ENCODE assay signal across 8 cellular contexts in genomic region chr15:90716317-90716975, GRCh38. TPM values are rescaled to one million over a fixed set of nuclear protein-coding genes. Genes with fewer than 3 reads are reported as not detected.
DNase-seq lines count a peak whose midpoint lies in the region; ATAC-seq and TF ChIP-seq lines count a peak whose summit lies in the region.

No MANE protein-coding gene starts in this region.

- TF ChIP-seq CTCF in AG04449 (IDR thresholded peaks at IDR 0.05; ENCODE audit: insufficient read depth, low read length, missing control alignments) (no peak), HEK293 (tag by site-specific recombination; IDR thresholded peaks at IDR 0.05) (no peak), GM20000 (IDR thresholded peaks at IDR 0.05; ENCODE audit: extremely low read depth, missing control alignments) (no peak)

- H3K9me3 ChIP-seq in HEK293 (ENCODE audit: control insufficient read depth, insufficient read depth, low read depth, low read length) (no peaks in the 10 kb centered on the region), iPS-15b (ENCODE audit: control insufficient read depth, insufficient read depth, low read length) (no peaks in the 10 kb centered on the region)

- H3K36me3 ChIP-seq in HEK293 (ENCODE audit: control insufficient read depth in 2 of 2, insufficient read depth in 1 of 2, low read length in 2 of 2) (peaks cover 5 to 14% of the 10 kb centered on the region in 2 experiments), iPS-15b (ENCODE audit: control insufficient read depth, insufficient read depth, low read length) (no peaks in the 10 kb centered on the region)

- no peaks in the 10 kb centered on the region; the same call in 1 of the 2 replicates for H3K4me1 ChIP-seq in HEK293 (ENCODE audit: control insufficient read depth, insufficient read depth, low read length)
- H3K4me1 ChIP-seq in iPS-15b (ENCODE audit: control insufficient read depth, insufficient read depth, low read length), result peaks cover 2% of the 10 kb centered on the region

- H3K27me3 ChIP-seq in iPS-15b (ENCODE audit: control insufficient read depth, insufficient read depth, low read length), result no peaks in the 10 kb centered on the region

- peaks cover 22% of the 10 kb centered on the region for H3K4me1 Mint-ChIP-seq in activated naive CD8-positive, alpha-beta T cell treated with anti-CD3 and anti-CD28 coated beads for 36 hours
- H3K4me1 Mint-ChIP-seq in stimulated activated memory B cell treated with anti-CD40 and anti-IgM and Interleukin-4, amounts not matched to agents 10 μg/mL and 1 μg/mL and 100 μg/mL, for 72 hours, result peaks cover 36% of the 10 kb centered on the region

- DNase-seq in AG04449 (ENCODE audit: low read depth, low spot score), result no peak
- no peak for DNase-seq in activated naive CD8-positive, alpha-beta T cell treated with anti-CD3 and anti-CD28 coated beads for 36 hours
- DNase-seq in HT-29 (ENCODE audit: low spot score), result no peak
- no peak for DNase-seq in NCI-H2029 (lab: John Stamatoyannopoulos, UW)
- no peak for DNase-seq in GM20000 (ENCODE audit: low spot score)

- no peaks in the 10 kb centered on the region for H3K27me3 Mint-ChIP-seq in activated naive CD8-positive, alpha-beta T cell treated with anti-CD3 and anti-CD28 coated beads for 36 hours
- H3K27me3 Mint-ChIP-seq in stimulated activated memory B cell treated with anti-CD40 and anti-IgM and Interleukin-4, amounts not matched to agents 10 μg/mL and 1 μg/mL and 100 μg/mL, for 72 hours, result no peaks in the 10 kb centered on the region

- H3K36me3 Mint-ChIP-seq in activated naive CD8-positive, alpha-beta T cell treated with anti-CD3 and anti-CD28 coated beads for 36 hours, result peaks cover 9% of the 10 kb centered on the region
- peaks cover 6% of the 10 kb centered on the region for H3K36me3 Mint-ChIP-seq in stimulated activated memory B cell treated with anti-CD40 and anti-IgM and Interleukin-4, amounts not matched to agents 10 μg/mL and 1 μg/mL and 100 μg/mL, for 72 hours

- H3K4me3 ChIP-seq in AG04449 (ENCODE audit: low read depth, low read length) (peak overlapping the region; percentile 89), HEK293 (ENCODE audit: low read depth, low read length) (peak overlapping the region; percentile 88), iPS-15b (ENCODE audit: low read depth, low read length) (peak overlapping the region; percentile 81)

- CTCF ChIA-PET in AG04449 (lab: Yijun Ruan, JAX), result interaction anchor here (1.7 to 1.8 kb wide), 2 partner anchors 68 to 169 kb away, joined by 5 to 10 read pairs; no protein-coding TSS in a partner anchor
- CTCF ChIA-PET in HEK293 (lab: Yijun Ruan, JAX), result interaction anchor here (0.6 to 1.7 kb wide), 6 partner anchors 11 to 234 kb away, joined by 3 to 7 read pairs (median 3); no protein-coding TSS in a partner anchor

- no peaks in the 10 kb centered on the region for H3K9me3 Mint-ChIP-seq in activated naive CD8-positive, alpha-beta T cell treated with anti-CD3 and anti-CD28 coated beads for 36 hours
- no peaks in the 10 kb centered on the region for H3K9me3 Mint-ChIP-seq in stimulated activated memory B cell treated with anti-CD40 and anti-IgM and Interleukin-4, amounts not matched to agents 10 μg/mL and 1 μg/mL and 100 μg/mL, for 72 hours

- H3K27ac Mint-ChIP-seq in activated naive CD8-positive, alpha-beta T cell treated with anti-CD3 and anti-CD28 coated beads for 36 hours, result peak overlapping the region; percentile 90
- peak overlapping the region; percentile 94 for H3K27ac Mint-ChIP-seq in stimulated activated memory B cell treated with anti-CD40 and anti-IgM and Interleukin-4, amounts not matched to agents 10 μg/mL and 1 μg/mL and 100 μg/mL, for 72 hours

- H3K4me3 Mint-ChIP-seq in activated naive CD8-positive, alpha-beta T cell treated with anti-CD3 and anti-CD28 coated beads for 36 hours, result peak overlapping the region; percentile 89
- peak overlapping the region; percentile 97 for H3K4me3 Mint-ChIP-seq in stimulated activated memory B cell treated with anti-CD40 and anti-IgM and Interleukin-4, amounts not matched to agents 10 μg/mL and 1 μg/mL and 100 μg/mL, for 72 hours

- POLR2A ChIA-PET in AG04449 (lab: Yijun Ruan, JAX) (no interaction called here), HEK293 (lab: Yijun Ruan, JAX) (interaction anchor here (0.5 to 2.4 kb wide), 29 partner anchors 8 to 480 kb away, joined by 3 to 16 read pairs (median 4); partner anchors contain the start of genes FURIN, HDDC3, MAN2A2 and UNC45A)

- H3K9ac ChIP-seq in iPS-15b (ENCODE audit: low read depth, low read length), result peak overlapping the region; percentile 55

- no peak for ATAC-seq in stimulated activated memory B cell treated with anti-CD40 and anti-IgM and Interleukin-4, amounts not matched to agents 10 μg/mL and 1 μg/mL and 100 μg/mL, for 72 hours

- H3K27ac ChIP-seq in HEK293 (ENCODE audit: extremely low read depth, low read depth, low read length), result peak overlapping the region; percentile 81

TF ChIP-seq in HEK293, 187 proteins besides CTCF, POLR2A, EP300 and RAD21 (continues in another document):
- TF ChIP-seq ZFP69B (tag by site-specific recombination; IDR thresholded peaks at IDR 0.05), result peak; percentile 38; the same call in 1 of the 2 replicates
- TF ChIP-seq ZSCAN16 (tag by site-specific recombination; IDR thresholded peaks at IDR 0.05), result no peak
- TF ChIP-seq ZNF354C (tag by site-specific recombination; IDR thresholded peaks at IDR 0.05; ENCODE audit: borderline replicate concordance, low read depth), result no peak
- 0 out of 2 replicates have a peak, but pooled peaks have one; percentile 41 for TF ChIP-seq ZBTB48 (tag by site-specific recombination; IDR thresholded peaks at IDR 0.05)
- no peak for TF ChIP-seq ZNF157 (tag by site-specific recombination; IDR thresholded peaks at IDR 0.05)
- no peak for TF ChIP-seq ZNF548 (tag by site-specific recombination; IDR thresholded peaks at IDR 0.05)
- TF ChIP-seq ZNF335 (tag by site-specific recombination; conservative IDR thresholded peaks at IDR 0.05), result peak; percentile 98
- peak; percentile 29; the same call in 1 of the 2 replicates for TF ChIP-seq ZNF501 (tag by site-specific recombination; IDR thresholded peaks at IDR 0.05)
- no peak for TF ChIP-seq ZNF585B (tag by site-specific recombination; IDR thresholded peaks at IDR 0.05)
- TF ChIP-seq ZNF639 (tag by site-specific recombination; IDR thresholded peaks at IDR 0.05), result no peak
- no peak for TF ChIP-seq REST (tag by site-specific recombination; IDR thresholded peaks at IDR 0.05)
- TF ChIP-seq ZNF404 (tag by site-specific recombination; IDR thresholded peaks at IDR 0.05), result no peak
- no peak for TF ChIP-seq ZSCAN5A (tag by site-specific recombination; IDR thresholded peaks at IDR 0.05)
- TF ChIP-seq ZNF677 (tag by site-specific recombination; IDR thresholded peaks at IDR 0.05), result no peak
- no peak for TF ChIP-seq ZNF623 (tag by site-specific recombination; IDR thresholded peaks at IDR 0.05)
- no peak for TF ChIP-seq ZNF202 (tag by site-specific recombination; IDR thresholded peaks at IDR 0.05; ENCODE audit: borderline replicate concordance)
- TF ChIP-seq ZBTB21 (tag by site-specific recombination; IDR thresholded peaks at IDR 0.05), result 0 out of 2 replicates have a peak, but pooled peaks have one; percentile 24

RNA-seq across cellular contexts. Expression of gene BLM, which starts 0.7 kb away (rescaled TPM):
- total RNA-seq in activated naive CD8-positive, alpha-beta T cell treated with anti-CD3 and anti-CD28 coated beads for 36 hours, result 10 to 100 TPM; 47.8 to 49.8 TPM
- total RNA-seq in HT-29 (2014; rRNA removed; shearing (Covaris generic)), result 11.8 and 12.8 TPM in 2 replicates
